ENCODE assay signal across 14 cellular contexts in the genomic region with DNA sequence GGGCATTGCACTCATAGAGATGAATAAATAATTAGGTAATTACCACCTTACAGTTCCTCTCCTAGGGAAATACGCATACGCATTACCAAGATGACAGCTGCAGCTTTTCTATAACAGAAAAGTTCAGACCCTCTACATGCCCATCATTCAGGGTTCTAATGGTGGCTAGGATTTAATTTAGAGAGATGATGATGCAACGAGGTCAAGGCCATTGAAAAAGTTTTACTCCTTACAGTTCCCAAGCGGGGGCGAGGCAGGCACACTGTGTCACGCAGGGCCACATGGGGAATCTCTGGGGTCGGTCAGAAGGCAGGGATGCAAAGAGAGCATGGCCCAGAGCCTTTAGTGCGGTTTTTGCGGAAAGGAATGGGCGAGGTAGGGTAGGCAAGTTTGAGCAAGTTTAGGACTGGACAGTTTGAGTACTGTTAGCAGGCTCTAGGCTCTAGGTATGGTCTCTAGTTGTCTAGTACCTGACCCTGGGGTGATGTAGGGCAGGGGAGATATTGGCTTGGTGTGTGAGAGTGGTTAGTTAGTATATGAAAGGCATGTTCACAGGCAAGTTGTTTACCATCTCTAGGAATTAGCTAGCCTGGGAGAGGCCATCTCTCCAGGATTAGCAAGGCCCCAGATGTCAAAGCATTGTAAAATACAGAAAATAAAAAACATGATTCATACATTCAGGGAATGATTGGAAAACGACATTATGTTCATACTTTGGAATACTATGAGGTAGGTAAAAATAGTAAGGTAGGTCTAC. TPM values are rescaled to one million over a fixed set of nuclear protein-coding genes. Genes with fewer than 3 reads are reported as not detected.
DNase-seq lines count a peak whose midpoint lies in the region; ATAC-seq and TF ChIP-seq lines count a peak whose summit lies in the region.
"Had no signal": no experiment of that assay in that cellular context is flagged by ENCODE, and none has a peak within 500 bp of the region (broad histone marks: within the 10 kb centered on the region; RNA-seq: fewer than 3 reads in every experiment).

No MANE protein-coding gene starts in this region.

- no peaks in the 10 kb centered on the region for H3K36me3 Mint-ChIP-seq in endodermal cell (ENCODE audit: low read depth)
- H3K36me3 Mint-ChIP-seq: natural killer cell, T-cell had no signal

- H3K14ac ChIP-seq in neuronal stem cell (ENCODE audit: low read length) = no peak overlapping the region

- H3K79me1 ChIP-seq in neuronal stem cell (ENCODE audit: low read depth, low read length) = no peaks in the 10 kb centered on the region

- H2BK120ac ChIP-seq in neuronal stem cell (ENCODE audit: low read depth, low read length) = no peak overlapping the region

- no peak overlapping the region for H2BK12ac ChIP-seq in neuronal stem cell (ENCODE audit: low read length)

- H4K91ac ChIP-seq in neuronal stem cell (ENCODE audit: low read depth, low read length, poor library complexity) = no peak overlapping the region

- TF ChIP-seq CTCF in endodermal cell (conservative IDR thresholded peaks at IDR 0.05) (no peak), Peyer's patch (IDR thresholded peaks at IDR 0.05) (no peak)

- peaks cover 13% of the 10 kb centered on the region for H3K4me1 ChIP-seq in endodermal cell (ENCODE audit: control insufficient read depth, insufficient read depth, low read length)
- H3K4me1 ChIP-seq in neuronal stem cell (ENCODE audit: control insufficient read depth in 2 of 2, insufficient read depth in 1 of 2, low read depth in 1 of 2, low read length in 2 of 2) = peaks cover 6 to 31% of the 10 kb centered on the region in 2 donors
- H3K4me1 ChIP-seq in Peyer's patch = peaks cover 0 to 37% (median 17%) of the 10 kb centered on the region in 4 donors

- H3K4me3 Mint-ChIP-seq in endodermal cell = no peak overlapping the region
- H3K4me3 Mint-ChIP-seq: natural killer cell, T-cell had no signal

- H3K23ac ChIP-seq in neuronal stem cell (ENCODE audit: low read depth, low read length, poor library complexity) = no peak overlapping the region

- H3K9me3 Mint-ChIP-seq in endodermal cell = no peaks in the 10 kb centered on the region
- H3K9me3 Mint-ChIP-seq: natural killer cell, T-cell had no signal

- H3K9me3 ChIP-seq in endodermal cell (ENCODE audit: control insufficient read depth, low read length) (no peaks in the 10 kb centered on the region), neuronal stem cell (replicated peaks in 1 of 2; ENCODE audit: control insufficient read depth in 2 of 2, insufficient read depth in 1 of 2, low read depth in 1 of 2, low read length in 2 of 2) (no peaks in the 10 kb centered on the region), Peyer's patch (no peaks in the 10 kb centered on the region)
- H3K9me3 ChIP-seq: body of pancreas had no signal

- 84 to 92% methylated on average over 7 to 11 of the region's 11 CpGs for WGBS in endodermal cell (ENCODE audit: insufficient coverage in 1 of 2, insufficient read length in 1 of 2), 2 experiments
- WGBS in neuronal stem cell (ENCODE audit: extremely low coverage in 2 of 2, insufficient read length in 2 of 2, insufficient replicate concordance in 1 of 2), 2 donors = no CpG with 5 or more reads among the region's 11 CpGs

- no peak for ATAC-seq in GM18867 (IDR thresholded peaks at IDR 0.05; ENCODE audit: unreplicated experiment)
- ATAC-seq: body of pancreas, HCT116, natural killer cell, T-cell had no signal

- no peak overlapping the region for H4K8ac ChIP-seq in neuronal stem cell (ENCODE audit: low read depth, low read length)

- H2BK5ac ChIP-seq in neuronal stem cell (ENCODE audit: low read length) = no peak overlapping the region

- no peak overlapping the region for H3K4me2 ChIP-seq in neuronal stem cell (ENCODE audit: insufficient read depth, low read length, poor library complexity, severe bottlenecking)

- H3K18ac ChIP-seq in neuronal stem cell (ENCODE audit: low read length) = no peak overlapping the region

- H3K36me3 ChIP-seq in endodermal cell (ENCODE audit: control insufficient read depth, insufficient read depth, low read length) (no peaks in the 10 kb centered on the region), neuronal stem cell (replicated peaks in 1 of 2; ENCODE audit: control insufficient read depth in 2 of 2, insufficient read depth in 2 of 2, low read length in 2 of 2) (no peaks in the 10 kb centered on the region), Peyer's patch (no peaks in the 10 kb centered on the region)

- H3K27me3 ChIP-seq in endodermal cell (ENCODE audit: control insufficient read depth, insufficient read depth, low read length, poor library complexity, severe bottlenecking) (no peaks in the 10 kb centered on the region), neuronal stem cell (ENCODE audit: control insufficient read depth in 3 of 3, insufficient read depth in 3 of 3, low read depth in 1 of 3, low read length in 3 of 3) (no peaks in the 10 kb centered on the region), Peyer's patch (no peaks in the 10 kb centered on the region)
- H3K27me3 ChIP-seq: body of pancreas had no signal

- peak overlapping the region; percentile 2 for H2AFZ ChIP-seq in neuronal stem cell (ENCODE audit: low read length)

- peak overlapping the region; percentile 41 for H3K27ac Mint-ChIP-seq in endodermal cell

- no peaks in the 10 kb centered on the region for H3K27me3 Mint-ChIP-seq in endodermal cell (ENCODE audit: insufficient read depth)
- H3K27me3 Mint-ChIP-seq: T-cell had no signal

- H3K4me1 Mint-ChIP-seq in endodermal cell = peaks cover 51% of the 10 kb centered on the region

- no peak overlapping the region for H3K4me3 ChIP-seq in endodermal cell (ENCODE audit: low read length)
- H3K4me3 ChIP-seq in neuronal stem cell (ENCODE audit: low read length in 2 of 2) = no peak overlapping the region
- no peak overlapping the region for H3K4me3 ChIP-seq in Peyer's patch
- H3K4me3 ChIP-seq: body of pancreas had no signal

- H2BK15ac ChIP-seq in neuronal stem cell (ENCODE audit: low read length) = no peak overlapping the region

- no peak overlapping the region for H3K4ac ChIP-seq in neuronal stem cell (ENCODE audit: low read length)

- H2AK5ac ChIP-seq in neuronal stem cell (ENCODE audit: low read depth, low read length) = no peak overlapping the region

- no peak overlapping the region for H3K27ac ChIP-seq in endodermal cell (ENCODE audit: low read depth, low read length)
- no peak overlapping the region for H3K27ac ChIP-seq in neuronal stem cell (replicated peaks; ENCODE audit: low read length)
- no peak overlapping the region for H3K27ac ChIP-seq in Peyer's patch
- H3K27ac ChIP-seq: body of pancreas had no signal

- DNase-seq in GM04504 (ENCODE audit: low read depth) (peak; percentile 37), NCI-H82 treated with DMSO at 0.1 percent for 48 hours (lab: John Stamatoyannopoulos, UW; ENCODE audit: unreplicated experiment) (peak; percentile 41), endodermal cell (no peak), neuronal stem cell (ENCODE audit: low spot score) (no peak), Peyer's patch (no peak), D341Med (ENCODE audit: low spot score) (no peak)
- DNase-seq: activated CD4-positive, CD25-positive, alpha-beta regulatory T cell; activated naive CD4-positive, alpha-beta T cell treated with Interleukin-2 at 50 U/mL for 16 hours; body of pancreas; natural killer cell; NCI-H748 treated with DMSO at 0.1 percent for 48 hours; T-cell had no signal

- H3K9ac ChIP-seq in endodermal cell (ENCODE audit: extremely low read depth, low read length, poor library complexity, severe bottlenecking) (no peak overlapping the region), neuronal stem cell (ENCODE audit: low read depth, low read length, poor library complexity) (no peak overlapping the region)

- no peak for TF ChIP-seq POLR2A in Peyer's patch (IDR thresholded peaks at IDR 0.05)

RNA-seq across cellular contexts. Expression of a gene that starts 29.6 kb away (rescaled TPM):
- 100 to 1,000 TPM; 281 to 338 TPM for total RNA-seq in endodermal cell
- polyA plus RNA-seq in endodermal cell (2013, experiment 1 of 2) = 319 TPM
- 289 TPM for polyA plus RNA-seq in endodermal cell (2013, experiment 2 of 2)
- polyA plus RNA-seq in neuronal stem cell (2013, experiment 1 of 2) = 99.9 TPM
- polyA plus RNA-seq in neuronal stem cell (2013, experiment 2 of 2) = 99.2 TPM
- 100 to 1,000 TPM; 121 to 224 (median 167) TPM for total RNA-seq in Peyer's patch

RNA-seq across cellular contexts. Expression of a gene that starts 57.9 kb away (rescaled TPM):
- total RNA-seq in endodermal cell (1 to 10 TPM; 7.3 to 9.8 TPM), Peyer's patch (10 to 100 TPM in 3 of 4 donors, 1 to 10 TPM in 1; 6.8 to 16.4 (median 13.6) TPM)
- 7.4 TPM for polyA plus RNA-seq in endodermal cell (2013, experiment 1 of 2)
- 7.7 TPM for polyA plus RNA-seq in endodermal cell (2013, experiment 2 of 2)
- polyA plus RNA-seq in neuronal stem cell (2013, experiment 1 of 2) = 3.8 TPM
- polyA plus RNA-seq in neuronal stem cell (2013, experiment 2 of 2) = 4.4 TPM

Comparison
In these comparisons a context has a peak if more than half of its experiments do, and no peak if none do; other contexts are left out.
1. DNase-seq: peak in GM04504 (single experiment) and NCI-H82 treated with DMSO at 0.1 percent for 48 hours (single experiment); none in endodermal cell (single experiment), neuronal stem cell (single experiment), Peyer's patch (0 of 3) and D341Med (single experiment).